ENCODE assay signal across 10 cellular contexts in the genomic region with DNA sequence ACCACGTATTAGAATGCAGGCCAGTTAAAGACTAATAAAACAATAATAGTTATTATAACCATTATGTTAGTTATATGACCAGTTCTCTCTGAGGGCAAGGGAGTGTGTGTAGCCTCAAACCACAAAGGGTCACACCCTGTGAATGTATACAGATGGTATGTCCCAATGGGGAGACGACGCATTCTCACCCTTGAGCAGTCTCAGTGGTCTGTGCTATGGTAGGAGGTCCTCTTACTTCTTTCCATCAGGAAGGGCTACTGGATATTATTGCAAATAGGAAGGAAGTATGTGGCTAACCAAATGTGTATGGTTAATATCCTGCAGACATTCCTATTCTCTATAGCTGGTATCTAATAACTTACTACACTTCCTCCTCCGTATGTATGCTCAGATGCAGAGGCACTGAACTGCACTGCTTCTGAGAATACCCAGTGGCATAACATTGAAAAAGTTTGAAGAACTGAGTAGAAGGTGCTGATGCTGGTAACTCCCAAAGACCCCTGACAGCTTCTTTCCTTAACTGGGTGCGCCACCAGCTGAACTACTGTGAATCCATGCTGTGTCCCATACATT.
DNase-seq lines count a peak whose midpoint lies in the region; ATAC-seq and TF ChIP-seq lines count a peak whose summit lies in the region.
"Had no signal": no experiment of that assay in that cellular context is flagged by ENCODE, and none has a peak within 500 bp of the region (broad histone marks: within the 10 kb centered on the region; RNA-seq: fewer than 3 reads in every experiment).

No MANE protein-coding gene starts in this region.

- DNase-seq in GM23248 (peak; percentile 37), Kasumi-1 (lab: John Stamatoyannopoulos, UW) (peak; percentile 29 to 35), glomerular visceral epithelial cell (ENCODE audit: extremely low spot score) (peak; percentile 83), GDM1 (lab: John Stamatoyannopoulos, UW) (no peak), CD14-positive monocyte (ENCODE audit: low spot score) (no peak), SIG-M5 treated with dmso at 0.1 percent for 504 hours (lab: John Stamatoyannopoulos, UW; ENCODE audit: unreplicated experiment) (no peak)
- no peak for DNase-seq in activated CD4-positive, alpha-beta T cell treated with anti-CD3 and anti-CD28 coated beads, Interleukin-2, amount 50 U/mL, for 4 hours
- DNase-seq: activated naive CD4-positive, alpha-beta T cell; SHP77 had no signal

- no peak overlapping the region for H3K9ac ChIP-seq in GM23248

- intact Hi-C loops in CD14-positive monocyte (cut with micrococcal nuclease) = no loop called here

- no peaks in the 10 kb centered on the region for H3K27me3 ChIP-seq in GM23248 (replicated peaks; ENCODE audit: insufficient read depth)

- H3K4me1 Mint-ChIP-seq in CD14-positive monocyte = peaks cover 23% of the 10 kb centered on the region

- peak overlapping the region in 1 of 2 donors; percentile 62 for H3K4me3 Mint-ChIP-seq in CD14-positive monocyte

- no peak for TF ChIP-seq CTCF in CD14-positive monocyte (IDR thresholded peaks at IDR 0.05)

- H3K36me3 Mint-ChIP-seq in CD14-positive monocyte = peaks cover 4 to 7% of the 10 kb centered on the region in 2 donors

- H3K4me1 ChIP-seq in GM23248 (ENCODE audit: insufficient read depth) = peaks cover 25% of the 10 kb centered on the region

- no peak overlapping the region for H3K4me2 ChIP-seq in GM23248 (ENCODE audit: unreplicated experiment)

- no peaks in the 10 kb centered on the region for H3K9me3 Mint-ChIP-seq in CD14-positive monocyte

- H4K20me1 ChIP-seq in GM23248 (ENCODE audit: insufficient read depth) = no peaks in the 10 kb centered on the region

- peaks cover 31% of the 10 kb centered on the region for H3K79me2 ChIP-seq in GM23248 (ENCODE audit: insufficient read depth)

- H2AFZ ChIP-seq in GM23248 = no peak overlapping the region

- no peak overlapping the region for H3K4me3 ChIP-seq in GM23248

- WGBS in GM23248 (ENCODE audit: low coverage in 1 of 2, low lambda C conversion rate in 2 of 2, missing lambda C conversion rate in 2 of 2), 2 experiments = 84 to 91% methylated on average over 5 of the region's 5 CpGs

- H3K27ac Mint-ChIP-seq in CD14-positive monocyte = no peak overlapping the region

- no peaks in the 10 kb centered on the region for H3K27me3 Mint-ChIP-seq in CD14-positive monocyte (ENCODE audit: low read depth in 3 of 3)

- H3K9me3 ChIP-seq in GM23248 (ENCODE audit: low read depth) = no peaks in the 10 kb centered on the region

- peaks cover 32% of the 10 kb centered on the region for H3F3A ChIP-seq in GM23248 (ENCODE audit: insufficient read depth)

- H3K27ac ChIP-seq in GM23248 = no peak overlapping the region

- H3K9me2 ChIP-seq in GM23248 (ENCODE audit: insufficient read depth) = no peaks in the 10 kb centered on the region

- peaks cover 19% of the 10 kb centered on the region for H3K36me3 ChIP-seq in GM23248 (ENCODE audit: low read depth)

- ATAC-seq in GM18508 (IDR thresholded peaks at IDR 0.05; ENCODE audit: insufficient read depth, unreplicated experiment) = peak; percentile 31

- in situ Hi-C loops in GM23248 (cut with MboI) = no loop called here

Comparison
In these comparisons a context has a peak if more than half of its experiments do, and no peak if none do; other contexts are left out.
1. DNase-seq: peak in GM23248 (single experiment), Kasumi-1 (2 of 2) and glomerular visceral epithelial cell (single experiment); none in GDM1 (single experiment), activated CD4-positive, alpha-beta T cell treated with anti-CD3 and anti-CD28 coated beads, Interleukin-2, amount 50 U/mL, for 4 hours (0 of 2), CD14-positive monocyte (single experiment) and SIG-M5 treated with dmso at 0.1 percent for 504 hours (single experiment).